1 cellular context compared by ENCODE assay signal in the genomic region with DNA sequence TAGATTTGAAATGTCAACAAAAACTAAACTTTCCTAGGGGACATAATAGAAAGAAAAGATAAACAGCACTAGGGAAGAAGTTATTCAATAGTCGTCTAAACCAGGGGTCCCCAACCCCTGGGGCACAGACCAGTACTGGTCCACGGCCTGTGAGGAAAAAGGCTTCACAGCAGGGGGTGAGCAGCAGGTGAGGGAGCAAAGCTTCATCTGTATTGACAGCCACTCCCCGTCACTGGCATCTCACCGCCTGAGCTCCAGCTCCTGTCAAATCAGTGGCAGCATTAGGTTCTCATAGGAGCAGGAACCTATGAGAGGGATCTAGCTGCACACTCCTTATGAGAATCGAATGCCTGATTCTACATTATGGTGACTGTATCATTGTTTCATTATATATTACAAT.
TF ChIP-seq lines count a peak whose summit lies in the region.

No MANE protein-coding gene starts in this region.

TF ChIP-seq in GM23338, 12 proteins besides CTCF, POLR2A, EP300 and RAD21 (continued from another document):
- TF ChIP-seq ZNF331 (CRISPR knock-in tag; IDR thresholded peaks at IDR 0.05; ENCODE audit: low read depth) (no peak), JUNB (IDR thresholded peaks at IDR 0.05; ENCODE audit: unreplicated experiment) (no peak), REST (IDR thresholded peaks at IDR 0.05; ENCODE audit: unreplicated experiment) (no peak), EZH2 (IDR thresholded peaks at IDR 0.05; ENCODE audit: low read depth, unreplicated experiment) (no peak), STAT1 (IDR thresholded peaks at IDR 0.05; ENCODE audit: unreplicated experiment) (no peak)
- TF ChIP-seq, protein P1, sequence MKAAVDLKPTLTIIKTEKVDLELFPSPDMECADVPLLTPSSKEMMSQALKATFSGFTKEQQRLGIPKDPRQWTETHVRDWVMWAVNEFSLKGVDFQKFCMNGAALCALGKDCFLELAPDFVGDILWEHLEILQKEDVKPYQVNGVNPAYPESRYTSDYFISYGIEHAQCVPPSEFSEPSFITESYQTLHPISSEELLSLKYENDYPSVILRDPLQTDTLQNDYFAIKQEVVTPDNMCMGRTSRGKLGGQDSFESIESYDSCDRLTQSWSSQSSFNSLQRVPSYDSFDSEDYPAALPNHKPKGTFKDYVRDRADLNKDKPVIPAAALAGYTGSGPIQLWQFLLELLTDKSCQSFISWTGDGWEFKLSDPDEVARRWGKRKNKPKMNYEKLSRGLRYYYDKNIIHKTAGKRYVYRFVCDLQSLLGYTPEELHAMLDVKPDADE (IDR thresholded peaks at IDR 0.05), result no peak
